ENCODE assay signal across 1 cellular context in genomic region chr1:77978969-77979838, GRCh38.
TF ChIP-seq lines count a peak whose summit lies in the region.

Gene FUBP1 (minus strand): TSS chr1:77979072. CDS start chr1:77979004, 68 bp downstream.

TF ChIP-seq in GM12878, 131 proteins besides CTCF, POLR2A, EP300 and RAD21 (continued from another document):
- TF ChIP-seq ZBTB4 (CRISPR knock-in tag; IDR thresholded peaks at IDR 0.05) (no peak), E2F4 (IDR thresholded peaks at IDR 0.05; ENCODE audit: low read depth, low read length) (no peak), RFX5 (IDR thresholded peaks at IDR 0.05; ENCODE audit: low read depth, low read length) (no peak), SMARCA5 (IDR thresholded peaks at IDR 0.05) (peak; percentile 96), NRF1 (conservative IDR thresholded peaks at IDR 0.05; ENCODE audit: low read depth, low read length) (0 out of 2 replicates have a peak, but pooled peaks have one; percentile 12), ZZZ3 (IDR thresholded peaks at IDR 0.05; ENCODE audit: control insufficient read depth, insufficient read length, low read depth) (no peak), ZNF687 (IDR thresholded peaks at IDR 0.05) (peak; percentile 56), PRDM15 (CRISPR knock-in tag; IDR thresholded peaks at IDR 0.05) (no peak), BCL3 (IDR thresholded peaks at IDR 0.05; ENCODE audit: borderline replicate concordance, insufficient read depth, low read depth, low read length, poor library complexity, severe bottlenecking) (no peak), MLLT1 (IDR thresholded peaks at IDR 0.05) (peak; percentile 19; the same call in 1 of the 2 replicates), IRF4 (IDR thresholded peaks at IDR 0.05; ENCODE audit: low read depth, low read length) (peak; percentile 62), MXI1 (IDR thresholded peaks at IDR 0.05; ENCODE audit: low read depth, low read length) (peak; percentile 93), ZNF274 (IDR thresholded peaks at IDR 0.05; ENCODE audit: insufficient read depth, insufficient read length) (no peak), E4F1 (IDR thresholded peaks at IDR 0.05; ENCODE audit: borderline replicate concordance, partially characterized antibody) (peak; percentile 69), BRCA1 (IDR thresholded peaks at IDR 0.05; ENCODE audit: low read depth, low read length) (peak; percentile 87), TAF1 (IDR thresholded peaks at IDR 0.05; ENCODE audit: borderline replicate concordance, low read depth, low read length) (peak; percentile 84), STAT3 (IDR thresholded peaks at IDR 0.05; ENCODE audit: low read depth, low read length) (no peak)
